ENCODE assay signal across 1 cellular context in the genomic region with DNA sequence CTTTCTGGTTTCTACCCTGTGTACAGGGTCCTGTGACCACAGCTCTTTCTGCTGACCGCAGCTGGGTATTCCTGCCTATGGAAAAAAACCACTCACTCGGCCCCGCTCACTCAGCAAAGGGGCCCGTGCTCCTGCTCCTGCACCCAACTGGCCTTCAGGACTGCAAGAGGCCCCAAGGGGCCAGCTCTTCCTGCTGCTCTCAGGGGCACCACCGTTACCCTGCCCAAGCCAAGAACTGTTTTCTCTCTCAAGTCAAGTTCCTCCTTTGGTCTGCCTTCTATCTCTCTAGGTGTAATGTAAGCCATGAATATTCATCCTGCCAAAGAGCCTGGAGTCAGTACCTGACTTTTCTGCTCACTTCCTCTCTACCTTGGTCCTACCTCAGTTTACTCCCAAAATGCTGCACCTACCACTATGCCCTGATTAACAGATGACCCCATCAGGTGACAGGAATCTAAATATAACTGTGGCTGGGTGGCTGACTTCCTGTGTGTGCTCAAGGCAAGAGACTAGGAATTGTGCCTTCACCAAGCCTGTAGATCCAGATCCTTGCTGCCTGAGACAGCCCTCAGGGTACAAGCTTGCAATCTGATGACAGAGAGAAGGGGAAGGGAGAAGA.
TF ChIP-seq lines count a peak whose summit lies in the region.

No MANE protein-coding gene starts in this region.

TF ChIP-seq in K562, 482 proteins besides CTCF, POLR2A, EP300 and RAD21:
- TF ChIP-seq ZNF695 (CRISPR knock-in tag; IDR thresholded peaks at IDR 0.05) (no peak), NEUROD1 (IDR thresholded peaks at IDR 0.05; ENCODE audit: borderline replicate concordance, low read depth, low read length, partially characterized antibody) (no peak), SPI1 (IDR thresholded peaks at IDR 0.05; ENCODE audit: borderline replicate concordance, low read depth, low read length) (no peak), TBP (optimal IDR thresholded peaks at IDR 0.05; ENCODE audit: low read depth, low read length) (no peak), EZH2 (IDR thresholded peaks at IDR 0.05; ENCODE audit: borderline replicate concordance, low read depth, low read length) (no peak), ARNT (IDR thresholded peaks at IDR 0.05) (no peak), ZNF707 (CRISPR knock-in tag; conservative IDR thresholded peaks at IDR 0.05) (no peak), SIRT6 (IDR thresholded peaks at IDR 0.05; ENCODE audit: low read depth, low read length) (no peak), FOXK2 (conservative IDR thresholded peaks at IDR 0.05 in 1 of 2, IDR thresholded peaks at IDR 0.05 in 1 of 2; ENCODE audit: low read depth in 2 of 2) (no peak), KDM2B (CRISPR knock-in tag; IDR thresholded peaks at IDR 0.05) (no peak), CREM (IDR thresholded peaks at IDR 0.05; ENCODE audit: low read depth) (no peak)
- TF ChIP-seq, protein P1, sequence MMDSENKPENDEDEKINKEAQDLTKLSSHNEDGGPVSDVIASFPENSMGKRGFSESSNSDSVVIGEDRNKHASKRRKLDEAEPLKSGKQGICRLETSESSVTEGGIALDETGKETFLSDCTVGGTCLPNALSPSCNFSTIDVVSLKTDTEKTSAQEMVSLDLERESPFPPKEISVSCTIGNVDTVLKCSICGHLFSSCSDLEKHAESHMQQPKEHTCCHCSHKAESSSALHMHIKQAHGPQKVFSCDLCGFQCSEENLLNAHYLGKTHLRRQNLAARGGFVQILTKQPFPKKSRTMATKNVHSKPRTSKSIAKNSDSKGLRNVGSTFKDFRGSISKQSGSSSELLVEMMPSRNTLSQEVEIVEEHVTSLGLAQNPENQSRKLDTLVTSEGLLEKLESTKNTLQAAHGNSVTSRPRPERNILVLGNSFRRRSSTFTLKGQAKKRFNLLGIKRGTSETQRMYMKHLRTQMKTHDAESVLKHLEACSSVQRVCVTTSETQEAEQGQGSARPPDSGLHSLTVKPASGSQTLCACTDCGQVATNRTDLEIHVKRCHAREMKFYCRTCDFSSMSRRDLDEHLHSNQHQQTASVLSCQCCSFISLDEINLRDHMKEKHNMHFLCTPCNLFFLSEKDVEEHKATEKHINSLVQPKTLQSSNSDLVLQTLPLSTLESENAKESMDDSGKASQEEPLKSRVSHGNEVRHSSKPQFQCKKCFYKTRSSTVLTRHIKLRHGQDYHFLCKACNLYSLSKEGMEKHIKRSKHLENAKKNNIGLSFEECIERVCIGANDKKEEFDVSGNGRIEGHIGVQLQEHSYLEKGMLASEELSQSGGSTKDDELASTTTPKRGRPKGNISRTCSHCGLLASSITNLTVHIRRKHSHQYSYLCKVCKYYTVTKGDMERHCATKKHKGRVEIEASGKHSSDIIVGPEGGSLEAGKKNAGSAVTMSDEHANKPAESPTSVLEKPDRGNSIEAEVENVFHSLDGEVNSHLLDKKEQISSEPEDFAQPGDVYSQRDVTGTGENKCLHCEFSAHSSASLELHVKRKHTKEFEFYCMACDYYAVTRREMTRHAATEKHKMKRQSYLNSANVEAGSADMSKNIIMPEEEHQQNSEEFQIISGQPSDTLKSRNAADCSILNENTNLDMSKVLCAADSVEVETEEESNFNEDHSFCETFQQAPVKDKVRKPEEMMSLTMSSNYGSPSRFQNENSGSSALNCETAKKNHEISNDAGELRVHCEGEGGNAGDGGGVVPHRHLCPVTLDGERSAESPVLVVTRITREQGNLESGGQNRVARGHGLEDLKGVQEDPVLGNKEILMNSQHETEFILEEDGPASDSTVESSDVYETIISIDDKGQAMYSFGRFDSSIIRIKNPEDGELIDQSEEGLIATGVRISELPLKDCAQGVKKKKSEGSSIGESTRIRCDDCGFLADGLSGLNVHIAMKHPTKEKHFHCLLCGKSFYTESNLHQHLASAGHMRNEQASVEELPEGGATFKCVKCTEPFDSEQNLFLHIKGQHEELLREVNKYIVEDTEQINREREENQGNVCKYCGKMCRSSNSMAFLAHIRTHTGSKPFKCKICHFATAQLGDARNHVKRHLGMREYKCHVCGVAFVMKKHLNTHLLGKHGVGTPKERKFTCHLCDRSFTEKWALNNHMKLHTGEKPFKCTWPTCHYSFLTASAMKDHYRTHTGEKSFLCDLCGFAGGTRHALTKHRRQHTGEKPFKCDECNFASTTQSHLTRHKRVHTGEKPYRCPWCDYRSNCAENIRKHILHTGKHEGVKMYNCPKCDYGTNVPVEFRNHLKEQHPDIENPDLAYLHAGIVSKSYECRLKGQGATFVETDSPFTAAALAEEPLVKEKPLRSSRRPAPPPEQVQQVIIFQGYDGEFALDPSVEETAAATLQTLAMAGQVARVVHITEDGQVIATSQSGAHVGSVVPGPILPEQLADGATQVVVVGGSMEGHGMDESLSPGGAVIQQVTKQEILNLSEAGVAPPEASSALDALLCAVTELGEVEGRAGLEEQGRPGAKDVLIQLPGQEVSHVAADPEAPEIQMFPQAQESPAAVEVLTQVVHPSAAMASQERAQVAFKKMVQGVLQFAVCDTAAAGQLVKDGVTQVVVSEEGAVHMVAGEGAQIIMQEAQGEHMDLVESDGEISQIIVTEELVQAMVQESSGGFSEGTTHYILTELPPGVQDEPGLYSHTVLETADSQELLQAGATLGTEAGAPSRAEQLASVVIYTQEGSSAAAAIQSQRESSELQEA (IDR thresholded peaks at IDR 0.05; ENCODE audit: low read depth): no peak
- TF ChIP-seq, protein P2, sequence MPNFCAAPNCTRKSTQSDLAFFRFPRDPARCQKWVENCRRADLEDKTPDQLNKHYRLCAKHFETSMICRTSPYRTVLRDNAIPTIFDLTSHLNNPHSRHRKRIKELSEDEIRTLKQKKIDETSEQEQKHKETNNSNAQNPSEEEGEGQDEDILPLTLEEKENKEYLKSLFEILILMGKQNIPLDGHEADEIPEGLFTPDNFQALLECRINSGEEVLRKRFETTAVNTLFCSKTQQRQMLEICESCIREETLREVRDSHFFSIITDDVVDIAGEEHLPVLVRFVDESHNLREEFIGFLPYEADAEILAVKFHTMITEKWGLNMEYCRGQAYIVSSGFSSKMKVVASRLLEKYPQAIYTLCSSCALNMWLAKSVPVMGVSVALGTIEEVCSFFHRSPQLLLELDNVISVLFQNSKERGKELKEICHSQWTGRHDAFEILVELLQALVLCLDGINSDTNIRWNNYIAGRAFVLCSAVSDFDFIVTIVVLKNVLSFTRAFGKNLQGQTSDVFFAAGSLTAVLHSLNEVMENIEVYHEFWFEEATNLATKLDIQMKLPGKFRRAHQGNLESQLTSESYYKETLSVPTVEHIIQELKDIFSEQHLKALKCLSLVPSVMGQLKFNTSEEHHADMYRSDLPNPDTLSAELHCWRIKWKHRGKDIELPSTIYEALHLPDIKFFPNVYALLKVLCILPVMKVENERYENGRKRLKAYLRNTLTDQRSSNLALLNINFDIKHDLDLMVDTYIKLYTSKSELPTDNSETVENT (CRISPR knock-in tag; IDR thresholded peaks at IDR 0.05): no peak
TF ChIP-seq in K562: peak in this region for 0.
